In the genomic region with DNA sequence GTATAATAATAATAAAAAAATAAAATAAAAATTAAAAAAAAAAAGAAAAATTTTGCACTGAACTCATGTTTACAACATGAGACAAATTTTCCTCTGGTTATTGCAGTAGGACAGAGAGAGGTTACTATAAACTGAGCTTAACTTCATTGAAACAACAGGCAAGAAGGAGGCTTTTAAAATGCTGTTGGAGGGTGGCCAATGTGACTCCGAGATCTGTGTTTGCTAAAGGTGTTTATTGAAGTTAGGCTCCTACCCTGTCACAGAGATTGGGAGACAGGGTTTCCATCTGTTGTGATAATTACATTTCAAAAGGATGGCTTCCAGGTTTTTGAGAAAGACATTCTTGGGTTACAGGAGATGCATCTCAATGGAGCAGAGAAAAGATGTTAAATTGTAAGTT, we compare ENCODE assay signal across 1 cellular context.
TF ChIP-seq lines count a peak whose summit lies in the region.

No MANE protein-coding gene starts in this region.

TF ChIP-seq in GM23338, 12 proteins besides CTCF, POLR2A, EP300 and RAD21 (continued from another document):
- TF ChIP-seq, protein P1, sequence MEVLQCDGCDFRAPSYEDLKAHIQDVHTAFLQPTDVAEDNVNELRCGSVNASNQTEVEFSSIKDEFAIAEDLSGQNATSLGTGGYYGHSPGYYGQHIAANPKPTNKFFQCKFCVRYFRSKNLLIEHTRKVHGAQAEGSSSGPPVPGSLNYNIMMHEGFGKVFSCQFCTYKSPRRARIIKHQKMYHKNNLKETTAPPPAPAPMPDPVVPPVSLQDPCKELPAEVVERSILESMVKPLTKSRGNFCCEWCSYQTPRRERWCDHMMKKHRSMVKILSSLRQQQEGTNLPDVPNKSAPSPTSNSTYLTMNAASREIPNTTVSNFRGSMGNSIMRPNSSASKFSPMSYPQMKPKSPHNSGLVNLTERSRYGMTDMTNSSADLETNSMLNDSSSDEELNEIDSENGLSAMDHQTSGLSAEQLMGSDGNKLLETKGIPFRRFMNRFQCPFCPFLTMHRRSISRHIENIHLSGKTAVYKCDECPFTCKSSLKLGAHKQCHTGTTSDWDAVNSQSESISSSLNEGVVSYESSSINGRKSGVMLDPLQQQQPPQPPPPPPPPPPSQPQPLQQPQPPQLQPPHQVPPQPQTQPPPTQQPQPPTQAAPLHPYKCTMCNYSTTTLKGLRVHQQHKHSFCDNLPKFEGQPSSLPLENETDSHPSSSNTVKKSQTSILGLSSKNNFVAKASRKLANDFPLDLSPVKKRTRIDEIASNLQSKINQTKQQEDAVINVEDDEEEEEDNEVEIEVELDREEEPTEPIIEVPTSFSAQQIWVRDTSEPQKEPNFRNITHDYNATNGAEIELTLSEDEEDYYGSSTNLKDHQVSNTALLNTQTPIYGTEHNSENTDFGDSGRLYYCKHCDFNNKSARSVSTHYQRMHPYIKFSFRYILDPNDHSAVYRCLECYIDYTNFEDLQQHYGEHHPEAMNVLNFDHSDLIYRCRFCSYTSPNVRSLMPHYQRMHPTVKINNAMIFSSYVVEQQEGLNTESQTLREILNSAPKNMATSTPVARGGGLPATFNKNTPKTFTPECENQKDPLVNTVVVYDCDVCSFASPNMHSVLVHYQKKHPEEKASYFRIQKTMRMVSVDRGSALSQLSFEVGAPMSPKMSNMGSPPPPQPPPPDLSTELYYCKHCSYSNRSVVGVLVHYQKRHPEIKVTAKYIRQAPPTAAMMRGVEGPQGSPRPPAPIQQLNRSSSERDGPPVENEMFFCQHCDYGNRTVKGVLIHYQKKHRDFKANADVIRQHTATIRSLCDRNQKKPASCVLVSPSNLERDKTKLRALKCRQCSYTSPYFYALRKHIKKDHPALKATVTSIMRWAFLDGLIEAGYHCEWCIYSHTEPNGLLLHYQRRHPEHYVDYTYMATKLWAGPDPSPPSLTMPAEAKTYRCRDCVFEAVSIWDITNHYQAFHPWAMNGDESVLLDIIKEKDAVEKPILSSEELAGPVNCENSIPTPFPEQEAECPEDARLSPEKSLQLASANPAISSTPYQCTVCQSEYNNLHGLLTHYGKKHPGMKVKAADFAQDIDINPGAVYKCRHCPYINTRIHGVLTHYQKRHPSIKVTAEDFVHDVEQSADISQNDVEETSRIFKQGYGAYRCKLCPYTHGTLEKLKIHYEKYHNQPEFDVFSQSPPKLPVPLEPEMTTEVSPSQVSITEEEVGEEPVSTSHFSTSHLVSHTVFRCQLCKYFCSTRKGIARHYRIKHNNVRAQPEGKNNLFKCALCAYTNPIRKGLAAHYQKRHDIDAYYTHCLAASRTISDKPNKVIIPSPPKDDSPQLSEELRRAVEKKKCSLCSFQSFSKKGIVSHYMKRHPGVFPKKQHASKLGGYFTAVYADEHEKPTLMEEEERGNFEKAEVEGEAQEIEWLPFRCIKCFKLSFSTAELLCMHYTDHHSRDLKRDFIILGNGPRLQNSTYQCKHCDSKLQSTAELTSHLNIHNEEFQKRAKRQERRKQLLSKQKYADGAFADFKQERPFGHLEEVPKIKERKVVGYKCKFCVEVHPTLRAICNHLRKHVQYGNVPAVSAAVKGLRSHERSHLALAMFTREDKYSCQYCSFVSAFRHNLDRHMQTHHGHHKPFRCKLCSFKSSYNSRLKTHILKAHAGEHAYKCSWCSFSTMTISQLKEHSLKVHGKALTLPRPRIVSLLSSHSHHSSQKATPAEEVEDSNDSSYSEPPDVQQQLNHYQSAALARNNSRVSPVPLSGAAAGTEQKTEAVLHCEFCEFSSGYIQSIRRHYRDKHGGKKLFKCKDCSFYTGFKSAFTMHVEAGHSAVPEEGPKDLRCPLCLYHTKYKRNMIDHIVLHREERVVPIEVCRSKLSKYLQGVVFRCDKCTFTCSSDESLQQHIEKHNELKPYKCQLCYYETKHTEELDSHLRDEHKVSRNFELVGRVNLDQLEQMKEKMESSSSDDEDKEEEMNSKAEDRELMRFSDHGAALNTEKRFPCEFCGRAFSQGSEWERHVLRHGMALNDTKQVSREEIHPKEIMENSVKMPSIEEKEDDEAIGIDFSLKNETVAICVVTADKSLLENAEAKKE (CRISPR knock-in tag; IDR thresholded peaks at IDR 0.05), result no peak
